ENCODE assay signal across 8 cellular contexts in genomic region chr19:16325671-16326400, GRCh38. TPM values are rescaled to one million over a fixed set of nuclear protein-coding genes. Genes with fewer than 3 reads are reported as not detected.
DNase-seq lines count a peak whose midpoint lies in the region; ATAC-seq, FAIRE-seq and TF ChIP-seq lines count a peak whose summit lies in the region.

No MANE protein-coding gene starts in this region.

- peaks cover 10% of the 10 kb centered on the region for H3K27me3 Mint-ChIP-seq in central memory CD8-positive, alpha-beta T cell
- H3K27me3 Mint-ChIP-seq in stimulated activated naive CD8-positive, alpha-beta T cell treated with anti-CD3 and anti-CD28 coated beads, Interleukin-15, amount 100 ng/mL, for 72 hours = peaks cover 71% of the 10 kb centered on the region

- 7 to 8% methylated on average over 68 to 76 of the region's 76 CpGs for WGBS in lung, 2 donors

- TF ChIP-seq CTCF in lung (IDR thresholded peaks at IDR 0.05; ENCODE audit: control extremely low read depth, extremely low read depth) = no peak
- TF ChIP-seq CTCF in omental fat pad (IDR thresholded peaks at IDR 0.05) = no peak

- peak; percentile 44; the same call in 1 of the 2 replicates for TF ChIP-seq POLR2A in H54 (IDR thresholded peaks at IDR 0.05; ENCODE audit: low read depth, low read length)

- H3K9me3 Mint-ChIP-seq in central memory CD8-positive, alpha-beta T cell = no peaks in the 10 kb centered on the region
- no peaks in the 10 kb centered on the region for H3K9me3 Mint-ChIP-seq in stimulated activated naive CD8-positive, alpha-beta T cell treated with anti-CD3 and anti-CD28 coated beads, Interleukin-15, amount 100 ng/mL, for 72 hours

- H3K9me3 ChIP-seq in SJSA1 (replicated peaks) (peaks cover 5% of the 10 kb centered on the region; the same call in 1 of the 2 replicates), lung (ENCODE audit: control insufficient read depth in 2 of 2, insufficient read depth in 1 of 2, low read length in 1 of 2) (no peaks in the 10 kb centered on the region)

- peaks cover 3% of the 10 kb centered on the region; the same call in 1 of the 2 replicates for H3K27me3 ChIP-seq in SJSA1 (replicated peaks)
- H3K27me3 ChIP-seq in lung (ENCODE audit: control insufficient read depth, insufficient read depth) = no peaks in the 10 kb centered on the region

- H3K36me3 ChIP-seq in SJSA1 (peaks cover 56% of the 10 kb centered on the region), lung (ENCODE audit: control insufficient read depth in 2 of 2, insufficient read depth in 2 of 2, low read length in 2 of 2) (peaks cover 10 to 12% of the 10 kb centered on the region in 2 donors)

- peaks cover 61% of the 10 kb centered on the region for H3K4me1 Mint-ChIP-seq in central memory CD8-positive, alpha-beta T cell
- H3K4me1 Mint-ChIP-seq in stimulated activated naive CD8-positive, alpha-beta T cell treated with anti-CD3 and anti-CD28 coated beads, Interleukin-15, amount 100 ng/mL, for 72 hours = peaks cover 59% of the 10 kb centered on the region

- peaks cover 67% of the 10 kb centered on the region for H3K4me1 ChIP-seq in SJSA1 (replicated peaks)
- peaks cover 0 to 6% of the 10 kb centered on the region in 2 donors for H3K4me1 ChIP-seq in lung (ENCODE audit: control insufficient read depth in 2 of 2, insufficient read depth in 2 of 2, low read length in 2 of 2)

- H3K27ac ChIP-seq in SJSA1 = peak overlapping the region; percentile 49
- peak overlapping the region; percentile 98 to 99 for H3K27ac ChIP-seq in lung (ENCODE audit: low read depth in 1 of 2, low read length in 1 of 2)

- peaks cover 70% of the 10 kb centered on the region for H3K36me3 Mint-ChIP-seq in central memory CD8-positive, alpha-beta T cell (ENCODE audit: insufficient read depth)

- ATAC-seq in central memory CD8-positive, alpha-beta T cell (replicated peaks; ENCODE audit: extremely low read depth, poor library complexity, severe bottlenecking) = no peak
- no peak for ATAC-seq in lung (ENCODE audit: insufficient read depth, low FRiP score)
- ATAC-seq in stimulated activated naive CD8-positive, alpha-beta T cell treated with anti-CD3 and anti-CD28 coated beads, Interleukin-15, amount 100 ng/mL, for 72 hours = no peak
- no peak for ATAC-seq in omental fat pad (ENCODE audit: low FRiP score)
- no peak for ATAC-seq in HG02884 (IDR thresholded peaks at IDR 0.05; ENCODE audit: unreplicated experiment)

- peak overlapping the region; percentile 100 for H3K27ac Mint-ChIP-seq in central memory CD8-positive, alpha-beta T cell (ENCODE audit: low read depth)
- H3K27ac Mint-ChIP-seq in stimulated activated naive CD8-positive, alpha-beta T cell treated with anti-CD3 and anti-CD28 coated beads, Interleukin-15, amount 100 ng/mL, for 72 hours = no peak overlapping the region

- H3K4me3 Mint-ChIP-seq in central memory CD8-positive, alpha-beta T cell = peak overlapping the region; percentile 99
- peak overlapping the region; percentile 76 to 90 for H3K4me3 Mint-ChIP-seq in stimulated activated naive CD8-positive, alpha-beta T cell treated with anti-CD3 and anti-CD28 coated beads, Interleukin-15, amount 100 ng/mL, for 72 hours

- DNase-seq in H54 (ENCODE audit: insufficient read length, low spot score) (peak; percentile 53), SJSA1 (ENCODE audit: low read depth in 1 of 2, low spot score in 2 of 2) (peak in 1 of 2 experiments; percentile 56), lung (ENCODE audit: low spot score) (peak; percentile 57), NCI-H1436 treated with DMSO at 0.1 percent for 48 hours (lab: John Stamatoyannopoulos, UW) (no peak), omental fat pad (ENCODE audit: low spot score) (no peak)
- DNase-seq in central memory CD8-positive, alpha-beta T cell (ENCODE audit: low spot score in 2 of 2) = peak; percentile 42 to 58
- DNase-seq in stimulated activated naive CD8-positive, alpha-beta T cell treated with anti-CD3 and anti-CD28 coated beads, Interleukin-15, amount 100 ng/mL, for 72 hours = peak in 1 of 2 donors; percentile 23

- FAIRE-seq in H54 (lab: Jason Lieb, UNC) = no peak

- H3K4me3 ChIP-seq in SJSA1 (peak overlapping the region; percentile 97), lung (peak overlapping the region; percentile 82)

RNA-seq across cellular contexts. Expression of gene KLF2, which starts 1.2 kb away (rescaled TPM):
- total RNA-seq in SJSA1 (2014; rRNA removed; shearing (Covaris generic)) = 12.6 and 15.2 TPM in 2 replicates
- total RNA-seq in lung = 100 to 1,000 TPM in 1 of 2 donors, 10 to 100 TPM in 1; 32.5 to 104 TPM
- 100 to 1,000 TPM in 1 of 2 donors, 1 to 10 TPM in 1; 7.7 to 121 TPM for polyA plus RNA-seq in lung
- 100 to 1,000 TPM in 2 of 4 donors, 10 to 100 TPM in 2; 61.1 to 160 (median 85.9) TPM for total RNA-seq in omental fat pad

Comparison
In these comparisons a context has a peak if more than half of its experiments do, and no peak if none do; other contexts are left out.
1. DNase-seq: peak in H54 (single experiment), central memory CD8-positive, alpha-beta T cell (2 of 2) and lung (single experiment); none in NCI-H1436 treated with DMSO at 0.1 percent for 48 hours (single experiment) and omental fat pad (single experiment).